8 cellular contexts compared by ENCODE assay signal in the genomic region with DNA sequence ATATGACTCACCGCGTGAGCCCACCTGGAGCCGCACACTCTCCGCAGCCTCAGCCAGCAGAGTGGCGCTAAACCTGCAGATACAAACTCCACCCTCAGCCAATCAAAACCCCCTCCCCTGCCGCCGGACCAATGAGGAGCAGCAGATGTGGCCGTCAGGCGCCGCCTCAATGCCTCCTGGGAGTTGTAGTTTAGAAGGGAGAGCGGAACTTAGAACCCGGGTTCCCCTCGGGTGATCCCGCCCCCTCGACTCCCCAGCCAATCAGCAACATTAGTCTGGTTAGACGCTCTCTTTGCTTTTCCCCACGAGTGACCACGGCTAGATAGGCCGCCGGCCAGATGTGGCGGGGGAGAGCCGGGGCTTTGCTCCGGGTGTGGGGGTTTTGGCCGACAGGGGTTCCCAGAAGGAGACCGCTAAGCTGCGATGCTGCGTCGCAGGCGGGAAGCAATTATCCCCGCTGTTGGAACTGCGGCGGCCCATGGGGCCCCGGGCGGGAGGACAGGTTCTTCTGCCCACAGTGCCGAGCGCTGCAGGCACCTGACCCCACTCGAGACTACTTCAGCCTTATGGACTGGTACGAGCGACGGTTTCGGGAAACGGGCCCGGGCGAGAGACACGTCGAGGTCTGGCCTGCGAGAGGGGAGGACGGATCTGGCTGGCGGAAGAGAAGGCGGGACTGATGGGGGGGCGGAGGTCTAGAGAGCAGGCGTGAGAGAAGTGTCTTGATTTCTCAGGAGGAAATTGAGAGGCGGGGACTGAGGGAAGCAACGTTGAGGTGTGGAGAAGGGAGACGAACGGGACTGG. TPM values are rescaled to one million over a fixed set of nuclear protein-coding genes. Genes with fewer than 3 reads are reported as not detected.
DNase-seq lines count a peak whose midpoint lies in the region; TF ChIP-seq lines count a peak whose summit lies in the region.

A gene (minus strand): TSS at position 63 of the 804 bp plus-strand sequence. CDS start 7,099 bp downstream, outside the sequence.
A gene with protein sequence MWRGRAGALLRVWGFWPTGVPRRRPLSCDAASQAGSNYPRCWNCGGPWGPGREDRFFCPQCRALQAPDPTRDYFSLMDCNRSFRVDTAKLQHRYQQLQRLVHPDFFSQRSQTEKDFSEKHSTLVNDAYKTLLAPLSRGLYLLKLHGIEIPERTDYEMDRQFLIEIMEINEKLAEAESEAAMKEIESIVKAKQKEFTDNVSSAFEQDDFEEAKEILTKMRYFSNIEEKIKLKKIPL (plus strand): TSS at position 282 of the 804 bp plus-strand sequence. CDS start 57 bp downstream, at position 339.

- TF ChIP-seq CTCF in fibroblast of the aortic adventitia (IDR thresholded peaks at IDR 0.05; ENCODE audit: insufficient read depth, low read length) (peak; percentile 13), nephron (IDR thresholded peaks at IDR 0.05; ENCODE audit: unreplicated experiment in 3 of 3) (no peak)

- H3K27me3 Mint-ChIP-seq in nephron (ENCODE audit: low read depth), result no peaks in the 10 kb centered on the region
- no peaks in the 10 kb centered on the region for H3K27me3 Mint-ChIP-seq in stimulated activated naive CD8-positive, alpha-beta T cell treated with anti-CD3 and anti-CD28 coated beads, Interleukin-15, Interleukin-2, amounts not matched to agents 100 ng/mL and 50 ng/mL, for 24 hours

- H3K4me3 ChIP-seq in H7 (ENCODE audit: insufficient read depth, low read depth, low read length) (peak within 1 kb of the TSS; percentile 98), fibroblast of the aortic adventitia (ENCODE audit: low read depth, low read length) (peak within 1 kb of the TSS; percentile 91)

- no peaks in the 10 kb centered on the region for H3K9me3 Mint-ChIP-seq in nephron
- no peaks in the 10 kb centered on the region for H3K9me3 Mint-ChIP-seq in stimulated activated naive CD8-positive, alpha-beta T cell treated with anti-CD3 and anti-CD28 coated beads, Interleukin-15, Interleukin-2, amounts not matched to agents 100 ng/mL and 50 ng/mL, for 24 hours

- no peaks in the 10 kb centered on the region for H3K27me3 ChIP-seq in H7 (ENCODE audit: control insufficient read depth, insufficient read depth, low read length)

- DNase-seq in ELR (ENCODE audit: low read depth) (peak; percentile 99), H7 (peak; percentile 96), M059J (ENCODE audit: low read depth) (peak; percentile 97), SHP77 (lab: John Stamatoyannopoulos, UW) (peak; percentile 98 to 99), activated gamma-delta T cell (lab: John Stamatoyannopoulos, UW) (peak; percentile 73), fibroblast of the aortic adventitia (ENCODE audit: low read depth) (peak; percentile 99)

- H3K36me3 ChIP-seq in H7 (replicated peaks; ENCODE audit: control insufficient read depth, insufficient read depth, low read length), result peaks cover 16% of the 10 kb centered on the region

- H3K36me3 Mint-ChIP-seq in nephron (ENCODE audit: low read depth), result peaks cover 26% of the 10 kb centered on the region
- peaks cover 25% of the 10 kb centered on the region for H3K36me3 Mint-ChIP-seq in stimulated activated naive CD8-positive, alpha-beta T cell treated with anti-CD3 and anti-CD28 coated beads, Interleukin-15, Interleukin-2, amounts not matched to agents 100 ng/mL and 50 ng/mL, for 24 hours (ENCODE audit: low read depth)

- H3K4me3 Mint-ChIP-seq in nephron, result peak within 1 kb of the TSS; percentile 89 to 91 (median 91)
- H3K4me3 Mint-ChIP-seq in stimulated activated naive CD8-positive, alpha-beta T cell treated with anti-CD3 and anti-CD28 coated beads, Interleukin-15, Interleukin-2, amounts not matched to agents 100 ng/mL and 50 ng/mL, for 24 hours, result peak within 1 kb of the TSS; percentile 89

- H3K27ac Mint-ChIP-seq in nephron, result peak within 1 kb of the TSS; percentile 92 to 96 (median 95)
- peak within 1 kb of the TSS; percentile 89 for H3K27ac Mint-ChIP-seq in stimulated activated naive CD8-positive, alpha-beta T cell treated with anti-CD3 and anti-CD28 coated beads, Interleukin-15, Interleukin-2, amounts not matched to agents 100 ng/mL and 50 ng/mL, for 24 hours

- peaks cover 21% of the 10 kb centered on the region for H3K4me1 Mint-ChIP-seq in nephron
- H3K4me1 Mint-ChIP-seq in stimulated activated naive CD8-positive, alpha-beta T cell treated with anti-CD3 and anti-CD28 coated beads, Interleukin-15, Interleukin-2, amounts not matched to agents 100 ng/mL and 50 ng/mL, for 24 hours (ENCODE audit: low read depth), result peaks cover 25% of the 10 kb centered on the region

RNA-seq across cellular contexts. Expression of the first gene that starts in this region (rescaled TPM):
- total RNA-seq in H7 (2014; rRNA removed; shearing (Covaris generic)), result 87.5 and 128 TPM in 2 replicates
- 18.4 and 44.7 TPM in 2 replicates for total RNA-seq in M059J (2014; rRNA removed; shearing (Covaris generic))
- total RNA-seq in fibroblast of the aortic adventitia (ENCODE audit: low replicate concordance), result 17.1 and 22.2 TPM in 2 replicates

RNA-seq across cellular contexts. Expression of the second gene that starts in this region (rescaled TPM):
- 29.9 and 32.2 TPM in 2 replicates for total RNA-seq in H7 (2014; rRNA removed; shearing (Covaris generic))
- 26.8 and 49.8 TPM in 2 replicates for total RNA-seq in M059J (2014; rRNA removed; shearing (Covaris generic))
- 15.0 and 28.5 TPM in 2 replicates for total RNA-seq in fibroblast of the aortic adventitia (ENCODE audit: low replicate concordance)

Comparison
In these comparisons a context has a peak if more than half of its experiments do, and no peak if none do; other contexts are left out.
1. Peak in every context shown above with its lines: DNase-seq and H3K4me3 ChIP-seq.